In genomic region chr4:90536408-90536807, GRCh38 we compare ENCODE assay signal across 26 cellular contexts.
A peak's percentile ranks its signal among the peaks of the same experiment; 100 is the strongest.
DNase-seq lines count a peak whose midpoint lies in the region; ATAC-seq and FAIRE-seq lines count a peak whose summit lies in the region.
"Had no signal": no experiment of that assay in that cellular context is flagged by ENCODE, and none has a peak within 500 bp of the region (broad histone marks: within the 10 kb centered on the region; RNA-seq: fewer than 3 reads in every experiment).

No MANE protein-coding gene starts in this region.

- no peak overlapping the region for H3K27ac ChIP-seq in small intestine (ENCODE audit: low read depth in 1 of 2, low read length in 1 of 2)
- H3K27ac ChIP-seq: RWPE1 had no signal

- ATAC-seq in GM18517 (IDR thresholded peaks at IDR 0.05; ENCODE audit: unreplicated experiment): no peak
- ATAC-seq: activated CD8-positive, alpha-beta memory T cell treated with anti-CD3 and anti-CD28 coated beads, Interleukin-2, amount 10 ng/mL, durations not matched to agents 7 days and 5 days; activated naive CD8-positive, alpha-beta T cell treated with anti-CD3 and anti-CD28 coated beads, Interleukin-2, amount 50 U/mL, for 24 hours; left colon; stimulated activated memory B cell treated with anti-CD40 and anti-IgM and Interleukin-4, amounts not matched to agents 10 μg/mL and 1 μg/mL and 100 μg/mL, for 72 hours had no signal

- H3K27me3 ChIP-seq in small intestine (ENCODE audit: control insufficient read depth in 2 of 2, insufficient read depth in 2 of 2, low read length in 2 of 2): no peaks in the 10 kb centered on the region

- FAIRE-seq in small intestine (lab: Jason Lieb, UNC): no peak
- FAIRE-seq: GM12891, HTR-8/SVneo had no signal

- DNase-seq in DMS153 treated with DMSO at 0.1 percent for 48 hours (lab: John Stamatoyannopoulos, UW; ENCODE audit: unreplicated experiment) (peak; percentile 11), NCI-H128 (lab: John Stamatoyannopoulos, UW; ENCODE audit: unreplicated experiment) (peak; percentile 26), NCI-H69 (lab: John Stamatoyannopoulos, UW) (peak; percentile 92), small intestine (peak; percentile 69), OCI-M1 (lab: John Stamatoyannopoulos, UW) (no peak)
- DNase-seq in activated CD4-positive, alpha-beta T cell treated with anti-CD3 and anti-CD28 coated beads for 4 hours: no peak
- DNase-seq: activated B cell treated with CpG ODN at 0.5 μM for 24 hours; activated CD4-positive, alpha-beta T cell treated with anti-CD3 and anti-CD28 coated beads, Interleukin-2, amount 50 U/mL, for 1 hour; activated CD8-positive, alpha-beta memory T cell treated with anti-CD3 and anti-CD28 coated beads, Interleukin-2, amount 10 ng/mL, durations not matched to agents 7 days and 5 days; activated naive CD8-positive, alpha-beta T cell treated with anti-CD3 and anti-CD28 coated beads, Interleukin-2, amount 50 U/mL, for 24 hours; activated T-cell treated with anti-CD3 and anti-CD28 coated beads, Interleukin-2, amount 50 U/mL, for 48 hours; caudate nucleus; cortex of kidney; effector memory CD4-positive, alpha-beta T cell; H9; left colon; mammary epithelial cell; NCI-H146; NCI-H526 treated with DMSO at 0.1 percent for 48 hours; nephron progenitor cell; trophoblast cell had no signal

- no peaks in the 10 kb centered on the region for H3K36me3 ChIP-seq in small intestine (ENCODE audit: control insufficient read depth in 2 of 2, insufficient read depth in 2 of 2, low read length in 2 of 2)

- no peak overlapping the region for H3K4me3 ChIP-seq in small intestine (ENCODE audit: low read depth in 1 of 2, low read length in 2 of 2)

- H3K4me1 ChIP-seq in small intestine (ENCODE audit: control insufficient read depth in 2 of 2, insufficient read depth in 1 of 2, low read depth in 1 of 2, low read length in 1 of 2): no peaks in the 10 kb centered on the region

- no peaks in the 10 kb centered on the region for H3K9me3 ChIP-seq in small intestine (ENCODE audit: control insufficient read depth, low read depth)

- WGBS in small intestine, 3 donors: 20 to 59% (median 52%) methylated on average over 1 of the region's 1 CpG

Comparison
In these comparisons a context has a peak if more than half of its experiments do, and no peak if none do; other contexts are left out.
1. DNase-seq: peak in DMS153 treated with DMSO at 0.1 percent for 48 hours (single experiment), NCI-H128 (single experiment), NCI-H69 (single experiment) and small intestine (single experiment); none in activated CD4-positive, alpha-beta T cell treated with anti-CD3 and anti-CD28 coated beads for 4 hours (0 of 2) and OCI-M1 (single experiment).